In the genomic region with DNA sequence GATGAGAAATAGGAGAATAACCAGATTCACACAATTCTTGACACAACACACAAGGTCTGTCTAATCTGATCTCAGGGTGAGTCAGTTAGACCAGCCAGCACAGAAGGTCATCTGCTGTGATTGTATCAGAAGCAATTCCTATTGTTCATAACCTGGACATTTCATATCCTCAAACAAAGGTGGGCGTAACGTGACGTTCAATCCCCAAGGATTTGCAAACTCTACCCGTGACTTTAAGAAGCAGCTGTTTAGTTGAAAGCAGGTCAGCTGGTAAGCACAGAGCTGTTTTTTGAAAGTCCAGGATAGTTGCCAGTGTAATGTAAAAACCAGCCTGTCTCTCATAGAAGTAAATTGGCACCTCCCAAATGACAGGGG, we compare ENCODE assay signal across 2 cellular contexts.
TF ChIP-seq lines count a peak whose summit lies in the region.

No MANE protein-coding gene starts in this region.

TF ChIP-seq in GM23338, 12 proteins besides CTCF, POLR2A, EP300 and RAD21 (continued from another document):
- TF ChIP-seq, protein P1, sequence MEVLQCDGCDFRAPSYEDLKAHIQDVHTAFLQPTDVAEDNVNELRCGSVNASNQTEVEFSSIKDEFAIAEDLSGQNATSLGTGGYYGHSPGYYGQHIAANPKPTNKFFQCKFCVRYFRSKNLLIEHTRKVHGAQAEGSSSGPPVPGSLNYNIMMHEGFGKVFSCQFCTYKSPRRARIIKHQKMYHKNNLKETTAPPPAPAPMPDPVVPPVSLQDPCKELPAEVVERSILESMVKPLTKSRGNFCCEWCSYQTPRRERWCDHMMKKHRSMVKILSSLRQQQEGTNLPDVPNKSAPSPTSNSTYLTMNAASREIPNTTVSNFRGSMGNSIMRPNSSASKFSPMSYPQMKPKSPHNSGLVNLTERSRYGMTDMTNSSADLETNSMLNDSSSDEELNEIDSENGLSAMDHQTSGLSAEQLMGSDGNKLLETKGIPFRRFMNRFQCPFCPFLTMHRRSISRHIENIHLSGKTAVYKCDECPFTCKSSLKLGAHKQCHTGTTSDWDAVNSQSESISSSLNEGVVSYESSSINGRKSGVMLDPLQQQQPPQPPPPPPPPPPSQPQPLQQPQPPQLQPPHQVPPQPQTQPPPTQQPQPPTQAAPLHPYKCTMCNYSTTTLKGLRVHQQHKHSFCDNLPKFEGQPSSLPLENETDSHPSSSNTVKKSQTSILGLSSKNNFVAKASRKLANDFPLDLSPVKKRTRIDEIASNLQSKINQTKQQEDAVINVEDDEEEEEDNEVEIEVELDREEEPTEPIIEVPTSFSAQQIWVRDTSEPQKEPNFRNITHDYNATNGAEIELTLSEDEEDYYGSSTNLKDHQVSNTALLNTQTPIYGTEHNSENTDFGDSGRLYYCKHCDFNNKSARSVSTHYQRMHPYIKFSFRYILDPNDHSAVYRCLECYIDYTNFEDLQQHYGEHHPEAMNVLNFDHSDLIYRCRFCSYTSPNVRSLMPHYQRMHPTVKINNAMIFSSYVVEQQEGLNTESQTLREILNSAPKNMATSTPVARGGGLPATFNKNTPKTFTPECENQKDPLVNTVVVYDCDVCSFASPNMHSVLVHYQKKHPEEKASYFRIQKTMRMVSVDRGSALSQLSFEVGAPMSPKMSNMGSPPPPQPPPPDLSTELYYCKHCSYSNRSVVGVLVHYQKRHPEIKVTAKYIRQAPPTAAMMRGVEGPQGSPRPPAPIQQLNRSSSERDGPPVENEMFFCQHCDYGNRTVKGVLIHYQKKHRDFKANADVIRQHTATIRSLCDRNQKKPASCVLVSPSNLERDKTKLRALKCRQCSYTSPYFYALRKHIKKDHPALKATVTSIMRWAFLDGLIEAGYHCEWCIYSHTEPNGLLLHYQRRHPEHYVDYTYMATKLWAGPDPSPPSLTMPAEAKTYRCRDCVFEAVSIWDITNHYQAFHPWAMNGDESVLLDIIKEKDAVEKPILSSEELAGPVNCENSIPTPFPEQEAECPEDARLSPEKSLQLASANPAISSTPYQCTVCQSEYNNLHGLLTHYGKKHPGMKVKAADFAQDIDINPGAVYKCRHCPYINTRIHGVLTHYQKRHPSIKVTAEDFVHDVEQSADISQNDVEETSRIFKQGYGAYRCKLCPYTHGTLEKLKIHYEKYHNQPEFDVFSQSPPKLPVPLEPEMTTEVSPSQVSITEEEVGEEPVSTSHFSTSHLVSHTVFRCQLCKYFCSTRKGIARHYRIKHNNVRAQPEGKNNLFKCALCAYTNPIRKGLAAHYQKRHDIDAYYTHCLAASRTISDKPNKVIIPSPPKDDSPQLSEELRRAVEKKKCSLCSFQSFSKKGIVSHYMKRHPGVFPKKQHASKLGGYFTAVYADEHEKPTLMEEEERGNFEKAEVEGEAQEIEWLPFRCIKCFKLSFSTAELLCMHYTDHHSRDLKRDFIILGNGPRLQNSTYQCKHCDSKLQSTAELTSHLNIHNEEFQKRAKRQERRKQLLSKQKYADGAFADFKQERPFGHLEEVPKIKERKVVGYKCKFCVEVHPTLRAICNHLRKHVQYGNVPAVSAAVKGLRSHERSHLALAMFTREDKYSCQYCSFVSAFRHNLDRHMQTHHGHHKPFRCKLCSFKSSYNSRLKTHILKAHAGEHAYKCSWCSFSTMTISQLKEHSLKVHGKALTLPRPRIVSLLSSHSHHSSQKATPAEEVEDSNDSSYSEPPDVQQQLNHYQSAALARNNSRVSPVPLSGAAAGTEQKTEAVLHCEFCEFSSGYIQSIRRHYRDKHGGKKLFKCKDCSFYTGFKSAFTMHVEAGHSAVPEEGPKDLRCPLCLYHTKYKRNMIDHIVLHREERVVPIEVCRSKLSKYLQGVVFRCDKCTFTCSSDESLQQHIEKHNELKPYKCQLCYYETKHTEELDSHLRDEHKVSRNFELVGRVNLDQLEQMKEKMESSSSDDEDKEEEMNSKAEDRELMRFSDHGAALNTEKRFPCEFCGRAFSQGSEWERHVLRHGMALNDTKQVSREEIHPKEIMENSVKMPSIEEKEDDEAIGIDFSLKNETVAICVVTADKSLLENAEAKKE (CRISPR knock-in tag; IDR thresholded peaks at IDR 0.05): no peak
- no peak for TF ChIP-seq POLR2AphosphoS5 (IDR thresholded peaks at IDR 0.05; ENCODE audit: low read depth)
- TF ChIP-seq, protein P2, sequence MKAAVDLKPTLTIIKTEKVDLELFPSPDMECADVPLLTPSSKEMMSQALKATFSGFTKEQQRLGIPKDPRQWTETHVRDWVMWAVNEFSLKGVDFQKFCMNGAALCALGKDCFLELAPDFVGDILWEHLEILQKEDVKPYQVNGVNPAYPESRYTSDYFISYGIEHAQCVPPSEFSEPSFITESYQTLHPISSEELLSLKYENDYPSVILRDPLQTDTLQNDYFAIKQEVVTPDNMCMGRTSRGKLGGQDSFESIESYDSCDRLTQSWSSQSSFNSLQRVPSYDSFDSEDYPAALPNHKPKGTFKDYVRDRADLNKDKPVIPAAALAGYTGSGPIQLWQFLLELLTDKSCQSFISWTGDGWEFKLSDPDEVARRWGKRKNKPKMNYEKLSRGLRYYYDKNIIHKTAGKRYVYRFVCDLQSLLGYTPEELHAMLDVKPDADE (IDR thresholded peaks at IDR 0.05): no peak
- TF ChIP-seq ZNF114 (CRISPR knock-in tag; IDR thresholded peaks at IDR 0.05): no peak
- TF ChIP-seq NANOG (IDR thresholded peaks at IDR 0.05; ENCODE audit: borderline replicate concordance): no peak
- TF ChIP-seq EZH2phosphoT487 (IDR thresholded peaks at IDR 0.05; ENCODE audit: unreplicated experiment): no peak
- TF ChIP-seq, protein P3, sequence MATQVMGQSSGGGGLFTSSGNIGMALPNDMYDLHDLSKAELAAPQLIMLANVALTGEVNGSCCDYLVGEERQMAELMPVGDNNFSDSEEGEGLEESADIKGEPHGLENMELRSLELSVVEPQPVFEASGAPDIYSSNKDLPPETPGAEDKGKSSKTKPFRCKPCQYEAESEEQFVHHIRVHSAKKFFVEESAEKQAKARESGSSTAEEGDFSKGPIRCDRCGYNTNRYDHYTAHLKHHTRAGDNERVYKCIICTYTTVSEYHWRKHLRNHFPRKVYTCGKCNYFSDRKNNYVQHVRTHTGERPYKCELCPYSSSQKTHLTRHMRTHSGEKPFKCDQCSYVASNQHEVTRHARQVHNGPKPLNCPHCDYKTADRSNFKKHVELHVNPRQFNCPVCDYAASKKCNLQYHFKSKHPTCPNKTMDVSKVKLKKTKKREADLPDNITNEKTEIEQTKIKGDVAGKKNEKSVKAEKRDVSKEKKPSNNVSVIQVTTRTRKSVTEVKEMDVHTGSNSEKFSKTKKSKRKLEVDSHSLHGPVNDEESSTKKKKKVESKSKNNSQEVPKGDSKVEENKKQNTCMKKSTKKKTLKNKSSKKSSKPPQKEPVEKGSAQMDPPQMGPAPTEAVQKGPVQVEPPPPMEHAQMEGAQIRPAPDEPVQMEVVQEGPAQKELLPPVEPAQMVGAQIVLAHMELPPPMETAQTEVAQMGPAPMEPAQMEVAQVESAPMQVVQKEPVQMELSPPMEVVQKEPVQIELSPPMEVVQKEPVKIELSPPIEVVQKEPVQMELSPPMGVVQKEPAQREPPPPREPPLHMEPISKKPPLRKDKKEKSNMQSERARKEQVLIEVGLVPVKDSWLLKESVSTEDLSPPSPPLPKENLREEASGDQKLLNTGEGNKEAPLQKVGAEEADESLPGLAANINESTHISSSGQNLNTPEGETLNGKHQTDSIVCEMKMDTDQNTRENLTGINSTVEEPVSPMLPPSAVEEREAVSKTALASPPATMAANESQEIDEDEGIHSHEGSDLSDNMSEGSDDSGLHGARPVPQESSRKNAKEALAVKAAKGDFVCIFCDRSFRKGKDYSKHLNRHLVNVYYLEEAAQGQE (IDR thresholded peaks at IDR 0.05; ENCODE audit: unreplicated experiment): no peak

TF ChIP-seq in SK-N-SH, 30 proteins besides CTCF, POLR2A, EP300 and RAD21 (continued from another document):
- TF ChIP-seq, protein P4, sequence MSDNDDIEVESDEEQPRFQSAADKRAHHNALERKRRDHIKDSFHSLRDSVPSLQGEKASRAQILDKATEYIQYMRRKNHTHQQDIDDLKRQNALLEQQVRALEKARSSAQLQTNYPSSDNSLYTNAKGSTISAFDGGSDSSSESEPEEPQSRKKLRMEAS (IDR thresholded peaks at IDR 0.05; ENCODE audit: low read depth): 0 out of 2 replicates have a peak, but pooled peaks have one; percentile 22
- TF ChIP-seq FOSL2 (IDR thresholded peaks at IDR 0.05; ENCODE audit: borderline replicate concordance, low read depth) (peak; percentile 37; the same call in 1 of the 2 replicates), FOXM1 (IDR thresholded peaks at IDR 0.05; ENCODE audit: low read depth) (no peak)
